In genomic region chr3:120693439-120694172, GRCh38 we compare ENCODE assay signal across 12 cellular contexts. TPM values are rescaled to one million over a fixed set of nuclear protein-coding genes. Genes with fewer than 3 reads are reported as not detected.
DNase-seq lines count a peak whose midpoint lies in the region; ATAC-seq, FAIRE-seq and TF ChIP-seq lines count a peak whose summit lies in the region.
"Had no signal": no experiment of that assay in that cellular context is flagged by ENCODE, and none has a peak within 500 bp of the region (broad histone marks: within the 10 kb centered on the region; RNA-seq: fewer than 3 reads in every experiment).

No MANE protein-coding gene starts in this region.

- H3K27me3 ChIP-seq in bronchial epithelial cell (ENCODE audit: control insufficient read depth, insufficient read depth, low read length): no peaks in the 10 kb centered on the region

- H3K4me3 Mint-ChIP-seq in Calu3 (ENCODE audit: low read depth, unreplicated experiment) (peak overlapping the region; percentile 17), mesothelial cell of epicardium (no peak overlapping the region)
- H3K4me3 Mint-ChIP-seq: activated CD4-positive, alpha-beta memory T cell treated with anti-CD3 and anti-CD28 coated beads for 36 hours had no signal

- H3K27ac Mint-ChIP-seq in Calu3 (ENCODE audit: unreplicated experiment) (peak overlapping the region; percentile 98), mesothelial cell of epicardium (peak overlapping the region; percentile 4)
- H3K27ac Mint-ChIP-seq: activated CD4-positive, alpha-beta memory T cell treated with anti-CD3 and anti-CD28 coated beads for 36 hours had no signal

- H3K36me3 Mint-ChIP-seq in Calu3 (ENCODE audit: insufficient read depth, unreplicated experiment) (no peaks in the 10 kb centered on the region), mesothelial cell of epicardium (peaks cover 4% of the 10 kb centered on the region)

- H3K4me3 ChIP-seq in bronchial epithelial cell (ENCODE audit: low read depth, low read length): no peak overlapping the region

- no peaks in the 10 kb centered on the region for H3K36me3 ChIP-seq in bronchial epithelial cell (ENCODE audit: control insufficient read depth, insufficient read depth, low read length)

- intact Hi-C loops in Calu3 (cut with micrococcal nuclease; ENCODE audit: unreplicated experiment) (loop anchor here (1.0 kb wide), 1 partner anchor 13 kb away; no protein-coding TSS in a partner anchor), head of caudate nucleus (cut with DNase I) (no loop called here)

- DNase-seq in Calu3: no peak
- peak; percentile 25 for DNase-seq in NCI-H1105 (lab: John Stamatoyannopoulos, UW)
- DNase-seq in bronchial epithelial cell (ENCODE audit: low read depth): peak; percentile 43
- DNase-seq in mesothelial cell of epicardium (ENCODE audit: low spot score in 2 of 2, unreplicated experiment in 2 of 2): no peak
- no peak for DNase-seq in head of caudate nucleus
- no peak for DNase-seq in NK-92 (lab: John Stamatoyannopoulos, UW; ENCODE audit: unreplicated experiment)
- no peak for DNase-seq in activated CD4-positive, alpha-beta T cell treated with anti-CD3 and anti-CD28 coated beads, Interleukin-2, amount 50 U/mL, for 1 hour
- DNase-seq: activated CD4-positive, alpha-beta memory T cell treated with anti-CD3 and anti-CD28 coated beads for 36 hours; effector CD8-positive, alpha-beta T cell; NCI-H2107; occipital lobe had no signal

- H3K9me3 Mint-ChIP-seq in Calu3 (ENCODE audit: low read depth, unreplicated experiment) (no peaks in the 10 kb centered on the region), mesothelial cell of epicardium (no peaks in the 10 kb centered on the region)
- H3K9me3 Mint-ChIP-seq: activated CD4-positive, alpha-beta memory T cell treated with anti-CD3 and anti-CD28 coated beads for 36 hours had no signal

- H3K27me3 Mint-ChIP-seq in Calu3 (ENCODE audit: unreplicated experiment): no peaks in the 10 kb centered on the region
- no peaks in the 10 kb centered on the region for H3K27me3 Mint-ChIP-seq in mesothelial cell of epicardium (ENCODE audit: low read depth)
- H3K27me3 Mint-ChIP-seq: activated CD4-positive, alpha-beta memory T cell treated with anti-CD3 and anti-CD28 coated beads for 36 hours had no signal

- CTCF ChIA-PET in Calu3 (lab: Charles Lee): interaction anchor here (2.4 kb wide), 1 partner anchor 12 kb away, joined by 10 read pairs; the partner anchor contains the start of gene HGD

- TF ChIP-seq CTCF in Calu3 (IDR thresholded peaks at IDR 0.05; ENCODE audit: unreplicated experiment): no peak
- TF ChIP-seq CTCF in bronchial epithelial cell (IDR thresholded peaks at IDR 0.05; ENCODE audit: insufficient read depth, low read length, severe bottlenecking): no peak
- no peak for TF ChIP-seq CTCF in mesothelial cell of epicardium (IDR thresholded peaks at IDR 0.05; ENCODE audit: unreplicated experiment)

- no TSS peak for BruUV-seq in Calu3 (replicated peaks; lab: Mats Ljungman, UMichigan)

- H3K4me1 Mint-ChIP-seq in Calu3 (ENCODE audit: low read depth, unreplicated experiment): peaks cover 11% of the 10 kb centered on the region
- H3K4me1 Mint-ChIP-seq in mesothelial cell of epicardium: peaks cover 8% of the 10 kb centered on the region

- FAIRE-seq in bronchial epithelial cell (lab: Jason Lieb, UNC): no peak

- no peak for ATAC-seq in HG02981 (IDR thresholded peaks at IDR 0.05; ENCODE audit: unreplicated experiment)

RNA-seq across cellular contexts. Expression of gene HGD, which starts 11.6 kb away (rescaled TPM):
- total RNA-seq in Calu3 (2022): 23.0 and 29.5 TPM in 2 replicates
- under 0.01 and 0.38 TPM in 2 replicates for total RNA-seq in bronchial epithelial cell
- total RNA-seq in mesothelial cell of epicardium: 0.29 to 0.67 TPM (median 0.60 TPM) in 3 replicates

RNA-seq across cellular contexts. Expression of gene RABL3, which starts 48.7 kb away (rescaled TPM):
- total RNA-seq in Calu3 (2022) (14.6 and 16.9 TPM in 2 replicates), bronchial epithelial cell (22.5 and 31.1 TPM in 2 replicates), mesothelial cell of epicardium (17.3 to 19.5 TPM (median 19.1 TPM) in 3 replicates)

RNA-seq across cellular contexts. Expression of gene GTF2E1, which starts 48.9 kb away (rescaled TPM):
- total RNA-seq in Calu3 (2022) (22.9 and 26.1 TPM in 2 replicates), bronchial epithelial cell (22.4 TPM in 2 replicates), mesothelial cell of epicardium (17.9 to 19.7 TPM (median 18.0 TPM) in 3 replicates)

Comparison
In these comparisons a context has a peak if more than half of its experiments do, and no peak if none do; other contexts are left out.
1. DNase-seq: peak in NCI-H1105 (single experiment) and bronchial epithelial cell (single experiment); none in Calu3 (single experiment), mesothelial cell of epicardium (0 of 2), head of caudate nucleus (0 of 42), NK-92 (single experiment) and activated CD4-positive, alpha-beta T cell treated with anti-CD3 and anti-CD28 coated beads, Interleukin-2, amount 50 U/mL, for 1 hour (single experiment).
2. RNA of gene HGD, which starts 11.6 kb away (total RNA-seq): 23.0 to 29.5 TPM in Calu3; 0.29 to 0.67 TPM in mesothelial cell of epicardium and under 0.01 to 0.38 TPM in bronchial epithelial cell; every median in the first group is over 10 times any median in the second.